In genomic region chr17:49390548-49391324, GRCh38 we compare ENCODE assay signal across 1 cellular context.
A peak's percentile ranks its signal among the peaks of the same experiment; 100 is the strongest.
TF ChIP-seq lines count a peak whose summit lies in the region.

No MANE protein-coding gene starts in this region.

TF ChIP-seq in K562, 482 proteins besides CTCF, POLR2A, EP300 and RAD21 (continued from another document and continues in another):
- no peak for TF ChIP-seq ATF6 (CRISPR knock-in tag; IDR thresholded peaks at IDR 0.05)
- peak; percentile 52 for TF ChIP-seq MEIS2 (IDR thresholded peaks at IDR 0.05; ENCODE audit: partially characterized antibody)
- TF ChIP-seq ZNF445 (CRISPR knock-in tag; IDR thresholded peaks at IDR 0.05; ENCODE audit: low read depth), result no peak
- TF ChIP-seq ELF2 (CRISPR knock-in tag; IDR thresholded peaks at IDR 0.05), result peak; percentile 91
- no peak for TF ChIP-seq ZNF830 (CRISPR knock-in tag; IDR thresholded peaks at IDR 0.05)
- peak in 1 of 2 experiments; percentile 32; a peak in 1 of 4 replicates for TF ChIP-seq KDM1A (IDR thresholded peaks at IDR 0.05)
- TF ChIP-seq TRIM24 (IDR thresholded peaks at IDR 0.05), result no peak
- peak; percentile 75 for TF ChIP-seq ZNF592 (IDR thresholded peaks at IDR 0.05)
- no peak for TF ChIP-seq SRSF9 (IDR thresholded peaks at IDR 0.05; ENCODE audit: borderline replicate concordance, low read depth, low read length)
- TF ChIP-seq DACH1 (IDR thresholded peaks at IDR 0.05; ENCODE audit: partially characterized antibody), result no peak
- TF ChIP-seq E2F4 (CRISPR knock-in tag; IDR thresholded peaks at IDR 0.05; ENCODE audit: low read depth), result no peak
- no peak for TF ChIP-seq TGIF2 (CRISPR knock-in tag; IDR thresholded peaks at IDR 0.05)
- no peak for TF ChIP-seq TCFL5 (CRISPR knock-in tag; conservative IDR thresholded peaks at IDR 0.05)
- TF ChIP-seq YY1 (IDR thresholded peaks at IDR 0.05; ENCODE audit: borderline replicate concordance in 1 of 3, control insufficient read depth in 1 of 3, extremely low read depth in 1 of 3, insufficient read depth in 3 of 3, insufficient read length in 1 of 3, insufficient replicate concordance in 2 of 3, low read depth in 1 of 3, low read length in 2 of 3), result peak in 1 of 3 experiments; percentile 57
- TF ChIP-seq TSHZ1 (CRISPR knock-in tag; IDR thresholded peaks at IDR 0.05), result no peak
- no peak for TF ChIP-seq RBM17 (IDR thresholded peaks at IDR 0.05; ENCODE audit: borderline replicate concordance, low read depth, low read length)
- TF ChIP-seq MLLT1 (IDR thresholded peaks at IDR 0.05), result no peak
- TF ChIP-seq ZNF431 (CRISPR knock-in tag; IDR thresholded peaks at IDR 0.05), result no peak
- TF ChIP-seq ZNF444 (CRISPR knock-in tag; IDR thresholded peaks at IDR 0.05), result no peak
- no peak for TF ChIP-seq ZEB2 (IDR thresholded peaks at IDR 0.05)
- TF ChIP-seq GATA2 (CRISPR knock-in tag; IDR thresholded peaks at IDR 0.05), result no peak
- TF ChIP-seq NONO (IDR thresholded peaks at IDR 0.05; ENCODE audit: low read depth in 2 of 2, low read length in 1 of 2), result no peak
- no peak for TF ChIP-seq RREB1 (CRISPR knock-in tag; IDR thresholded peaks at IDR 0.05)
- 0 out of 2 replicates have a peak, but pooled peaks have one; percentile 42 for TF ChIP-seq ETS1 (conservative IDR thresholded peaks at IDR 0.05; ENCODE audit: control insufficient read depth, low read depth, low read length)
- peak; percentile 80 for TF ChIP-seq GABPA (tag; conservative IDR thresholded peaks at IDR 0.05; ENCODE audit: low read depth)
- TF ChIP-seq E2F8 (IDR thresholded peaks at IDR 0.05; ENCODE audit: low read depth, partially characterized antibody), result no peak
- no peak; the same call in 1 of the 2 replicates for TF ChIP-seq ZNF584 (CRISPR knock-in tag; IDR thresholded peaks at IDR 0.05; ENCODE audit: low read depth)
- TF ChIP-seq SIX5 (IDR thresholded peaks at IDR 0.05; ENCODE audit: borderline replicate concordance in 1 of 2, insufficient read depth in 1 of 2, low read depth in 1 of 2, low read length in 2 of 2), result no peak
- TF ChIP-seq NFYB (IDR thresholded peaks at IDR 0.05; ENCODE audit: extremely low read depth, insufficient read length), result peak; percentile 24
- no peak for TF ChIP-seq MECOM (CRISPR knock-in tag; IDR thresholded peaks at IDR 0.05)
- 0 out of 2 replicates have a peak, but pooled peaks have one; percentile 29 for TF ChIP-seq ATF7 (IDR thresholded peaks at IDR 0.05)
